ENCODE assay signal across 8 cellular contexts in the genomic region with DNA sequence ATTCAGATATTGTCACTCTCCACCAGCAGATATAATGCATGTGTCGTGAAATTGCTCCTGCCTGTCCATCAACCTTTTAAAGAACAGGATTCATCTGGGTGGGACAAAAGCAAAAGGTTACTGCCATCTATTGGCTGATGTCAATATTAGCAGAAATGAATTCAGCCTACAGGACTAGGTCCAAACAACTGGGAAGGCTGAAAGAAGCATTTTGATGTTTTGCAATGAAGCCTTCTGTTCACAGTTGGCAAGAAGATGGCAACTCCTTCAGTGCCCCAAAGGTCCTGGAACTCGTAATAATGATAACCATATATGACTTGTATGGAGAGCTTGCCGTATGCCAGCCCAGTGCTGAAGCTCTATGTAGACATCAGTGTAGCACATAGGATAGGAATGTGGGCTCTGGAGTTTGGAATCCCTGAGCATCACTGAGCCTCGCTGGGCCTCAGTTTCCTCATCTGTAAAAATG. TPM values are rescaled to one million over a fixed set of nuclear protein-coding genes. Genes with fewer than 3 reads are reported as not detected.
DNase-seq lines count a peak whose midpoint lies in the region; ATAC-seq, FAIRE-seq and TF ChIP-seq lines count a peak whose summit lies in the region.

No MANE protein-coding gene starts in this region.

- H3K4me3 ChIP-seq in AG04449 (ENCODE audit: low read depth, low read length) (no peak overlapping the region), OCI-LY7 (ENCODE audit: low read depth, low read length, poor library complexity, severe bottlenecking) (no peak overlapping the region), coronary artery (no peak overlapping the region), mesenchymal stem cell (ENCODE audit: insufficient read depth in 1 of 2, low read depth in 1 of 2, low read length in 2 of 2) (no peak overlapping the region)

- no peaks in the 10 kb centered on the region for H3K27me3 Mint-ChIP-seq in activated T-cell treated with anti-CD3 and anti-CD28 coated beads, Interleukin-2, amount 50 U/mL, for 72 hours (ENCODE audit: low read depth)

- no peaks in the 10 kb centered on the region for H3K27me3 ChIP-seq in mesenchymal stem cell (ENCODE audit: control insufficient read depth in 1 of 2, insufficient read depth in 1 of 2, low read length in 2 of 2)

- DNase-seq in AG04449 (ENCODE audit: low read depth, low spot score) (no peak), GM12891 (ENCODE audit: insufficient read length, low spot score) (no peak), OCI-LY7 (ENCODE audit: low spot score) (peak; percentile 62), coronary artery (ENCODE audit: low spot score) (no peak), mesenchymal stem cell (peak; percentile 45)
- no peak for DNase-seq in activated T-cell treated with anti-CD3 and anti-CD28 coated beads, Interleukin-2, amount 50 U/mL, for 72 hours
- DNase-seq in activated CD4-positive, alpha-beta T cell treated with anti-CD3 and anti-CD28 coated beads for 48 hours, result no peak

- no peak for TF ChIP-seq POLR2A in GM12891 (IDR thresholded peaks at IDR 0.05; ENCODE audit: low read depth, low read length)

- 48% methylated on average over 4 of the region's 4 CpGs for whole genome bisulfite sequencing in mesenchymal stem cell

- H3K14ac ChIP-seq in mesenchymal stem cell (ENCODE audit: low read length in 2 of 2), result no peak overlapping the region

- H3K9me3 Mint-ChIP-seq in activated T-cell treated with anti-CD3 and anti-CD28 coated beads, Interleukin-2, amount 50 U/mL, for 72 hours, result no peaks in the 10 kb centered on the region

- no peak overlapping the region for H3K4me3 Mint-ChIP-seq in activated T-cell treated with anti-CD3 and anti-CD28 coated beads, Interleukin-2, amount 50 U/mL, for 72 hours

- intact Hi-C loops in OCI-LY7 (cut with micrococcal nuclease; ENCODE audit: unreplicated experiment), result loop anchor here (2.0 to 10.0 kb wide), 2 partner anchors 498 to 650 kb away; no protein-coding TSS in a partner anchor

- no peak overlapping the region for H2AK5ac ChIP-seq in mesenchymal stem cell (ENCODE audit: low read length, severe bottlenecking)

- no peak overlapping the region for H2BK120ac ChIP-seq in mesenchymal stem cell (ENCODE audit: low read depth, low read length)

- H3K27ac Mint-ChIP-seq in activated T-cell treated with anti-CD3 and anti-CD28 coated beads, Interleukin-2, amount 50 U/mL, for 72 hours, result no peak overlapping the region

- H3K9ac ChIP-seq in mesenchymal stem cell (ENCODE audit: low read length), result peak overlapping the region; percentile 64

- no peak overlapping the region for H2BK15ac ChIP-seq in mesenchymal stem cell (ENCODE audit: low read depth, poor library complexity, severe bottlenecking)

- FAIRE-seq in GM12891 (lab: Jason Lieb, UNC), result peak; percentile 84

- H3K4me1 Mint-ChIP-seq in activated T-cell treated with anti-CD3 and anti-CD28 coated beads, Interleukin-2, amount 50 U/mL, for 72 hours (ENCODE audit: low read depth), result peaks cover 39% of the 10 kb centered on the region

- POLR2A ChIA-PET in AG04449 (lab: Yijun Ruan, JAX), result no interaction called here
- POLR2A ChIA-PET in OCI-LY7 (lab: Charles Lee), result interaction anchor here (0.6 to 1.0 kb wide), 2 partner anchors 11 to 112 kb away, joined by 4 to 6 read pairs; no protein-coding TSS in a partner anchor

- H4K20me1 ChIP-seq in OCI-LY7 (ENCODE audit: insufficient read depth, low read length), result no peaks in the 10 kb centered on the region

- H3K36me3 Mint-ChIP-seq in activated T-cell treated with anti-CD3 and anti-CD28 coated beads, Interleukin-2, amount 50 U/mL, for 72 hours (ENCODE audit: insufficient read depth in 2 of 2), result no peaks in the 10 kb centered on the region

- no peak overlapping the region for H4K91ac ChIP-seq in mesenchymal stem cell (ENCODE audit: low read length)

- H2BK12ac ChIP-seq in mesenchymal stem cell (ENCODE audit: low read length in 2 of 2), result no peak overlapping the region

- H3K36me3 ChIP-seq in OCI-LY7 (ENCODE audit: insufficient read depth, low read length), result no peaks in the 10 kb centered on the region
- H3K36me3 ChIP-seq in mesenchymal stem cell (ENCODE audit: control insufficient read depth in 1 of 2, insufficient read depth in 2 of 2, low read depth in 1 of 2, low read length in 2 of 2), result no peaks in the 10 kb centered on the region

- H3K9me3 ChIP-seq in OCI-LY7 (ENCODE audit: low read length) (no peaks in the 10 kb centered on the region), mesenchymal stem cell (ENCODE audit: control insufficient read depth, low read length) (no peaks in the 10 kb centered on the region)

- H3K79me1 ChIP-seq in mesenchymal stem cell (replicated peaks; ENCODE audit: low read length, poor library complexity, severe bottlenecking), result no peaks in the 10 kb centered on the region

- no peaks in the 10 kb centered on the region for H3K79me2 ChIP-seq in OCI-LY7 (ENCODE audit: insufficient read depth, low read depth, low read length)

- H3K9me2 ChIP-seq in OCI-LY7 (ENCODE audit: insufficient read depth, low read length), result no peaks in the 10 kb centered on the region

- CTCF ChIA-PET in AG04449 (lab: Yijun Ruan, JAX), result interaction anchor here (0.9 to 5.5 kb wide), 16 partner anchors 9 to 1751 kb away, joined by 3 to 26 read pairs (median 5); no protein-coding TSS in a partner anchor
- CTCF ChIA-PET in OCI-LY7 (lab: Charles Lee; ENCODE audit: unreplicated experiment), result no interaction called here

- BruUV-seq in OCI-LY7 (replicated peaks; lab: Mats Ljungman, UMichigan), result no TSS peak

- H3K4me1 ChIP-seq in OCI-LY7 (ENCODE audit: insufficient read depth, low read length, poor library complexity, severe bottlenecking) (no peaks in the 10 kb centered on the region), mesenchymal stem cell (ENCODE audit: control insufficient read depth, insufficient read depth, low read depth, low read length) (peaks cover 5% of the 10 kb centered on the region)

- no peak overlapping the region for H3K18ac ChIP-seq in mesenchymal stem cell (ENCODE audit: low read depth in 1 of 2, low read length in 2 of 2)

- no peak overlapping the region for H3K27ac ChIP-seq in OCI-LY7 (ENCODE audit: low read depth, low read length, poor library complexity, severe bottlenecking)
- H3K27ac ChIP-seq in coronary artery, result no peak overlapping the region
- no peak overlapping the region for H3K27ac ChIP-seq in mesenchymal stem cell (ENCODE audit: low read length, poor library complexity, severe bottlenecking)

- no peak overlapping the region for H3K4ac ChIP-seq in mesenchymal stem cell (ENCODE audit: low read depth in 1 of 2, low read length in 2 of 2)

- ATAC-seq in HG03439 (IDR thresholded peaks at IDR 0.05; ENCODE audit: unreplicated experiment), result peak; percentile 48
- ATAC-seq in activated T-cell treated with anti-CD3 and anti-CD28 coated beads, Interleukin-2, amount 50 U/mL, for 72 hours (replicated peaks in 1 of 2), result no peak

- H2AFZ ChIP-seq in OCI-LY7 (ENCODE audit: low read length), result no peak overlapping the region
- no peak overlapping the region for H2AFZ ChIP-seq in mesenchymal stem cell (ENCODE audit: low read depth, low read length)

- no peak overlapping the region for H4K8ac ChIP-seq in mesenchymal stem cell (ENCODE audit: low read length)

- H2BK5ac ChIP-seq in mesenchymal stem cell (ENCODE audit: low read depth, low read length, poor library complexity, severe bottlenecking), result no peak overlapping the region

- peak; percentile 38 for TF ChIP-seq CTCF in AG04449 (IDR thresholded peaks at IDR 0.05; ENCODE audit: insufficient read depth, low read length, missing control alignments)
- TF ChIP-seq CTCF in OCI-LY7 (conservative IDR thresholded peaks at IDR 0.05; ENCODE audit: low read length), result peak; percentile 90
- TF ChIP-seq CTCF in coronary artery (IDR thresholded peaks at IDR 0.05), result peak; percentile 15

- H3K4me2 ChIP-seq in OCI-LY7 (ENCODE audit: low read length), result no peak overlapping the region
- H3K4me2 ChIP-seq in mesenchymal stem cell (ENCODE audit: low read length, poor library complexity, severe bottlenecking), result no peak overlapping the region

- no peak overlapping the region for H3K23ac ChIP-seq in mesenchymal stem cell (ENCODE audit: low read length in 2 of 2)

TF ChIP-seq in GM12891, 5 proteins besides CTCF, POLR2A, EP300 and RAD21:
- no peak for TF ChIP-seq PAX5 (IDR thresholded peaks at IDR 0.05; ENCODE audit: insufficient read depth, low read length, severe bottlenecking)
- no peak for TF ChIP-seq POU2F2 (IDR thresholded peaks at IDR 0.05; ENCODE audit: low read depth, low read length)
- no peak for TF ChIP-seq TAF1 (IDR thresholded peaks at IDR 0.05; ENCODE audit: low read depth, low read length)
- TF ChIP-seq SPI1 (IDR thresholded peaks at IDR 0.05; ENCODE audit: low read depth, low read length), result no peak
- no peak for TF ChIP-seq POLR2AphosphoS5 (IDR thresholded peaks at IDR 0.05; ENCODE audit: low read depth, low read length)

RNA-seq across cellular contexts. Expression of a gene that starts 7.5 kb away (rescaled TPM):
- polyA plus RNA-seq in GM12891 (2012; ENCODE audit: low read depth, missing spikeins), result 1.4 TPM
- 0.16 and 0.51 TPM in 2 replicates for total RNA-seq in OCI-LY7 (2014; rRNA removed; shearing (Covaris generic))
- 0.19 and 0.26 TPM in 2 replicates for total RNA-seq in OCI-LY7 (2022)
- not detected for polyA plus RNA-seq in mesenchymal stem cell (2013, experiment 1 of 2)
- polyA plus RNA-seq in mesenchymal stem cell (2013, experiment 2 of 2), result not detected
- total RNA-seq in activated T-cell treated with anti-CD3 and anti-CD28 coated beads, Interleukin-2, amount 50 U/mL, for 72 hours, result not detected

Comparison
In these comparisons a context has a peak if more than half of its experiments do, and no peak if none do; other contexts are left out.
1. DNase-seq: peak in OCI-LY7 (single experiment) and mesenchymal stem cell (single experiment); none in AG04449 (single experiment), GM12891 (single experiment), coronary artery (single experiment), activated T-cell treated with anti-CD3 and anti-CD28 coated beads, Interleukin-2, amount 50 U/mL, for 72 hours (0 of 2) and activated CD4-positive, alpha-beta T cell treated with anti-CD3 and anti-CD28 coated beads for 48 hours (single experiment).
2. CTCF ChIP-seq: peak in every context shown above with its lines; median percentile 90 in OCI-LY7; 38 in AG04449; 15 in coronary artery.